ENCODE assay signal across 14 cellular contexts in genomic region chr18:79503891-79504475, GRCh38.
A peak's percentile ranks its signal among the peaks of the same experiment; 100 is the strongest.
DNase-seq lines count a peak whose midpoint lies in the region; ATAC-seq and TF ChIP-seq lines count a peak whose summit lies in the region.
"Had no signal": no experiment of that assay in that cellular context is flagged by ENCODE, and none has a peak within 500 bp of the region (broad histone marks: within the 10 kb centered on the region; RNA-seq: fewer than 3 reads in every experiment).

No MANE protein-coding gene starts in this region.

- H3K27ac ChIP-seq in H9 (ENCODE audit: insufficient read length, low read depth, low read length) (no peak overlapping the region), PC-9 (no peak overlapping the region)
- H3K27ac ChIP-seq: gastrocnemius medialis had no signal

- no peak overlapping the region for H3T11ph ChIP-seq in H9 (ENCODE audit: low read length)

- H3K4me1 Mint-ChIP-seq in CD14-positive monocyte, result peaks cover 39% of the 10 kb centered on the region
- H3K4me1 Mint-ChIP-seq in H9, result peaks cover 4 to 16% of the 10 kb centered on the region in 2 experiments; a peak in 3 of 4 replicates
- H3K4me1 Mint-ChIP-seq in activated naive CD8-positive, alpha-beta T cell (ENCODE audit: low read depth), result peaks cover 56% of the 10 kb centered on the region
- peaks cover 35% of the 10 kb centered on the region for H3K4me1 Mint-ChIP-seq in nephron progenitor cell

- no peak overlapping the region for H2AK5ac ChIP-seq in H9 (ENCODE audit: insufficient read length, low read length)

- H3K9ac ChIP-seq in H9 (ENCODE audit: extremely low read depth, insufficient read length, low read length), result no peak overlapping the region

- no peak overlapping the region for H2BK120ac ChIP-seq in H9 (ENCODE audit: low read depth, low read length, poor library complexity, severe bottlenecking)

- no peaks in the 10 kb centered on the region for H3K9me2 ChIP-seq in PC-9 (ENCODE audit: insufficient read depth)

- no peak overlapping the region for H2BK12ac ChIP-seq in H9 (ENCODE audit: insufficient read length, low read depth, low read length)

- H3K27ac Mint-ChIP-seq in CD14-positive monocyte (no peak overlapping the region), H9 (peak overlapping the region in 2 of 3 experiments; percentile 3 to 92; a peak in 1 of 7 replicates), nephron progenitor cell (peak overlapping the region; percentile 38)
- peak overlapping the region; percentile 85 for H3K27ac Mint-ChIP-seq in activated naive CD8-positive, alpha-beta T cell
- H3K27ac Mint-ChIP-seq: brain, HFFc6 had no signal

- H3K9me3 ChIP-seq in H9 (ENCODE audit: control insufficient read depth, low read depth, low read length) (peaks cover 3% of the 10 kb centered on the region), PC-9 (ENCODE audit: insufficient read depth, low read depth) (no peaks in the 10 kb centered on the region)
- H3K9me3 ChIP-seq: gastrocnemius medialis had no signal

- H3K4me1 ChIP-seq in H9 (ENCODE audit: insufficient read depth, low read length) (no peaks in the 10 kb centered on the region), PC-9 (replicated peaks; ENCODE audit: insufficient read depth) (no peaks in the 10 kb centered on the region)

- no peak overlapping the region for H3K4me3 Mint-ChIP-seq in CD14-positive monocyte
- H3K4me3 Mint-ChIP-seq in H9, result no peak overlapping the region
- peak overlapping the region; percentile 42 for H3K4me3 Mint-ChIP-seq in activated naive CD8-positive, alpha-beta T cell
- H3K4me3 Mint-ChIP-seq in nephron progenitor cell, result no peak overlapping the region
- H3K4me3 Mint-ChIP-seq: brain, HFFc6 had no signal

- no peak overlapping the region for H3K4ac ChIP-seq in H9 (ENCODE audit: low read depth, low read length)

- peaks cover 0 to 3% of the 10 kb centered on the region in 2 donors for H3K36me3 Mint-ChIP-seq in CD14-positive monocyte
- peaks cover 0 to 2% (median 0%) of the 10 kb centered on the region in 3 experiments; a peak in 2 of 7 replicates for H3K36me3 Mint-ChIP-seq in H9 (ENCODE audit: insufficient read depth in 1 of 3, low read depth in 3 of 3)
- H3K36me3 Mint-ChIP-seq in activated naive CD8-positive, alpha-beta T cell, result peaks cover 18% of the 10 kb centered on the region
- peaks cover 21% of the 10 kb centered on the region for H3K36me3 Mint-ChIP-seq in nephron progenitor cell (ENCODE audit: low read depth)

- H3K4me3 ChIP-seq in PC-9, result no peak overlapping the region
- H3K4me3 ChIP-seq: gastrocnemius medialis had no signal

- H2AFZ ChIP-seq in H9 (ENCODE audit: low read length) (no peak overlapping the region), PC-9 (no peak overlapping the region)

- no peak overlapping the region for H3K18ac ChIP-seq in H9 (ENCODE audit: insufficient read length, low read depth, low read length)

- H3K79me2 ChIP-seq in H9 (ENCODE audit: insufficient read depth, low read length) (no peaks in the 10 kb centered on the region), PC-9 (ENCODE audit: low read depth) (no peaks in the 10 kb centered on the region)

- H3K79me1 ChIP-seq in H9 (ENCODE audit: insufficient read depth, low read depth, low read length, poor library complexity, severe bottlenecking), result no peaks in the 10 kb centered on the region

- POLR2A ChIA-PET in PC-9 (lab: Charles Lee; ENCODE audit: unreplicated experiment), result no interaction called here

- no peak overlapping the region for H3K56ac ChIP-seq in H9 (ENCODE audit: insufficient read length, low read depth, low read length)

- H3K27me3 ChIP-seq in H9 (ENCODE audit: insufficient read depth, low read length) (no peaks in the 10 kb centered on the region; the same call in 1 of the 2 replicates), PC-9 (ENCODE audit: insufficient read depth, low read depth) (peaks cover 40% of the 10 kb centered on the region)
- H3K27me3 ChIP-seq: gastrocnemius medialis had no signal

- no peak for TF ChIP-seq CTCF in CD14-positive monocyte (IDR thresholded peaks at IDR 0.05)
- TF ChIP-seq CTCF in H9 (conservative IDR thresholded peaks at IDR 0.05), result no peak
- TF ChIP-seq CTCF in nephron progenitor cell (IDR thresholded peaks at IDR 0.05), result no peak
- no peak for TF ChIP-seq CTCF in PC-9 (conservative IDR thresholded peaks at IDR 0.05)

- H4K91ac ChIP-seq in H9 (ENCODE audit: insufficient read length, low read depth, low read length), result no peak overlapping the region

- no peak overlapping the region for H4K5ac ChIP-seq in H9 (ENCODE audit: insufficient read length, low read depth, low read length)

- WGBS in H9 (ENCODE audit: extremely low coverage, insufficient read length, low lambda C conversion rate), result no CpG with 5 or more reads among the region's 15 CpGs

- peaks cover 6 to 16% (median 14%) of the 10 kb centered on the region in 7 donors for H3K9me3 Mint-ChIP-seq in CD14-positive monocyte
- peaks cover 9 to 14% of the 10 kb centered on the region in 2 experiments for H3K9me3 Mint-ChIP-seq in H9
- H3K9me3 Mint-ChIP-seq in activated naive CD8-positive, alpha-beta T cell (ENCODE audit: low read depth), result peaks cover 15% of the 10 kb centered on the region
- peaks cover 29% of the 10 kb centered on the region for H3K9me3 Mint-ChIP-seq in nephron progenitor cell

- H3K36me3 ChIP-seq in PC-9 (ENCODE audit: low read depth), result no peaks in the 10 kb centered on the region

- no peaks in the 10 kb centered on the region for H3K23me2 ChIP-seq in H9 (ENCODE audit: insufficient read length, low read depth, low read length, poor library complexity, severe bottlenecking)

- intact Hi-C loops in CD14-positive monocyte (cut with micrococcal nuclease) (no loop called here), PC-9 (cut with micrococcal nuclease; ENCODE audit: unreplicated experiment) (no loop called here)

- ATAC-seq in HG03571 (IDR thresholded peaks at IDR 0.05; ENCODE audit: unreplicated experiment), result no peak
- ATAC-seq: gastrocnemius medialis had no signal

- H3F3A ChIP-seq in PC-9 (ENCODE audit: insufficient read depth, low read depth), result no peaks in the 10 kb centered on the region

- CTCF ChIA-PET in PC-9 (lab: Charles Lee), result no interaction called here

- H2BK15ac ChIP-seq in H9 (ENCODE audit: low read depth, low read length), result no peak overlapping the region

- no peak overlapping the region for H3K23ac ChIP-seq in H9 (ENCODE audit: insufficient read length, low read depth, low read length)

- H4K8ac ChIP-seq in H9 (replicated peaks; ENCODE audit: insufficient read length, low read depth, low read length), result no peak overlapping the region

- H4K20me1 ChIP-seq in H9 (ENCODE audit: control insufficient read depth, insufficient read depth, insufficient read length), result no peaks in the 10 kb centered on the region
- no peaks in the 10 kb centered on the region; the same call in 1 of the 2 replicates for H4K20me1 ChIP-seq in PC-9 (ENCODE audit: insufficient read depth)

- H2BK5ac ChIP-seq in H9 (ENCODE audit: insufficient read length, low read length), result no peak overlapping the region

- no peak overlapping the region for H3K14ac ChIP-seq in H9 (ENCODE audit: insufficient read depth, low read length)

- DNase-seq in CD14-positive monocyte (ENCODE audit: low spot score) (peak; percentile 1), H9 (no peak), nephron progenitor cell (no peak), NCI-H2227 treated with DMSO at 0.1 percent for 48 hours (lab: John Stamatoyannopoulos, UW) (no peak), PC-9 (no peak), CD1c-positive myeloid dendritic cell (ENCODE audit: extremely low spot score) (no peak)
- DNase-seq: COR-L47; effector CD8-positive, alpha-beta T cell; HFFc6; NCI-H510A had no signal

- BruUV-seq in PC-9 (replicated peaks; lab: Mats Ljungman, UMichigan), result no TSS peak

- H2BK20ac ChIP-seq in H9 (ENCODE audit: low read depth, low read length, poor library complexity, severe bottlenecking), result no peak overlapping the region

- H3K27me3 Mint-ChIP-seq in CD14-positive monocyte (ENCODE audit: low read depth in 3 of 3) (peaks cover 11 to 23% (median 16%) of the 10 kb centered on the region in 3 donors), H9 (ENCODE audit: low read depth) (peaks cover 11% of the 10 kb centered on the region), nephron progenitor cell (ENCODE audit: low read depth, poor library complexity) (peaks cover 41% of the 10 kb centered on the region)
- no peaks in the 10 kb centered on the region for H3K27me3 Mint-ChIP-seq in activated naive CD8-positive, alpha-beta T cell

- no peak overlapping the region for H3K4me2 ChIP-seq in H9 (ENCODE audit: insufficient read depth, insufficient read length, low read length)
- H3K4me2 ChIP-seq in PC-9, result no peak overlapping the region

Comparison
In these comparisons a context has a peak if more than half of its experiments do, and no peak if none do; other contexts are left out.
1. H3K27ac Mint-ChIP-seq: peak in H9 (2 of 3), activated naive CD8-positive, alpha-beta T cell (single experiment) and nephron progenitor cell (single experiment); none in CD14-positive monocyte (0 of 7).